In genomic region chr2:38887902-38888554, GRCh38 we compare ENCODE assay signal across 27 cellular contexts. TPM values are rescaled to one million over a fixed set of nuclear protein-coding genes. Genes with fewer than 3 reads are reported as not detected.
"Had no signal": no experiment of that assay in that cellular context is flagged by ENCODE, and none has a peak within 500 bp of the region (broad histone marks: within the 10 kb centered on the region; RNA-seq: fewer than 3 reads in every experiment).

No MANE protein-coding gene starts in this region.

- ATAC-seq: effector memory CD8-positive, alpha-beta T cell; esophagus mucosa; foreskin keratinocyte; gastrocnemius medialis; gastroesophageal sphincter; heart left ventricle; heart right ventricle had no signal

- H3K9me3 ChIP-seq: esophagus muscularis mucosa, esophagus squamous epithelium, gastrocnemius medialis, gastroesophageal sphincter had no signal

- FAIRE-seq: endometrium, endothelial cell of umbilical vein, frontal cortex had no signal

- H3K79me2 ChIP-seq: hepatocyte had no signal

- H3K27me3 ChIP-seq: dorsolateral prefrontal cortex, esophagus muscularis mucosa, esophagus squamous epithelium, foreskin keratinocyte, gastrocnemius medialis, gastroesophageal sphincter, heart left ventricle, heart right ventricle, hepatocyte had no signal

- H3K36me3 ChIP-seq: gastrocnemius medialis had no signal

- H3K4me1 ChIP-seq: esophagus muscularis mucosa, esophagus squamous epithelium, foreskin keratinocyte, gastroesophageal sphincter, heart right ventricle had no signal

- H3K27ac ChIP-seq: coronary artery, dorsolateral prefrontal cortex, epithelial cell of prostate, esophagus muscularis mucosa, esophagus squamous epithelium, foreskin keratinocyte, gastrocnemius medialis, gastroesophageal sphincter, heart left ventricle, heart right ventricle, hepatocyte had no signal

- H3K4me2 ChIP-seq: hepatocyte had no signal

- H2AFZ ChIP-seq: hepatocyte had no signal

- DNase-seq: cortex of kidney; dermis blood vessel endothelial cell; dorsolateral prefrontal cortex; effector CD4-positive, alpha-beta T cell; effector CD8-positive, alpha-beta T cell; effector memory CD4-positive, alpha-beta T cell; effector memory CD8-positive, alpha-beta T cell; endodermal cell; esophagus squamous epithelium; foreskin fibroblast; foreskin keratinocyte; foreskin melanocyte; gastrocnemius medialis; glutamatergic neuron; head of caudate nucleus; heart left ventricle; heart right ventricle; hippocampal formation had no signal

- H3K4me3 ChIP-seq: coronary artery, dorsolateral prefrontal cortex, esophagus muscularis mucosa, esophagus squamous epithelium, gastrocnemius medialis, gastroesophageal sphincter, heart left ventricle, heart right ventricle, hepatocyte had no signal

RNA-seq across cellular contexts. Expression of gene ARHGEF33, which starts 1.6 kb away (rescaled TPM):
- total RNA-seq: esophagus mucosa had no signal
